Comparison of ENCODE assay signal across 8 cellular contexts in genomic region chr7:17769918-17770317, GRCh38.
DNase-seq lines count a peak whose midpoint lies in the region; ATAC-seq lines count a peak whose summit lies in the region.

No MANE protein-coding gene starts in this region.

- no peak overlapping the region for H3K4me3 Mint-ChIP-seq in T-helper 17 cell

- ATAC-seq in HG02763 (IDR thresholded peaks at IDR 0.05; ENCODE audit: unreplicated experiment) = peak; percentile 55
- ATAC-seq in T-helper 17 cell = peak; percentile 60

- peak overlapping the region; percentile 27 for H3K27ac Mint-ChIP-seq in T-helper 17 cell

- DNase-seq in NK-92 treated with Interleukin-12 subunit alpha and Interleukin-12 subunit beta, amount 100 ng/mL, for 24 hours (lab: John Stamatoyannopoulos, UW) = peak; percentile 28
- DNase-seq in NK-92 (lab: John Stamatoyannopoulos, UW; ENCODE audit: unreplicated experiment) (no peak), NCI-H1694 (lab: John Stamatoyannopoulos, UW) (peak; percentile 74), T-helper 17 cell (peak in 1 of 3 donors; percentile 12), brain pericyte (ENCODE audit: low read depth, low spot score) (peak; percentile 10), islet precursor cell (peak; percentile 83)
- peak; percentile 54 for DNase-seq in stimulated activated CD4-positive, alpha-beta T cell treated with anti-CD3 and anti-CD28 coated beads, Interleukin-4, amount 100 ng/mL, for 24 hours

- H3K4me1 Mint-ChIP-seq in T-helper 17 cell = peaks cover 5% of the 10 kb centered on the region

- H3K9me3 ChIP-seq in T-helper 17 cell (ENCODE audit: control insufficient read depth, low read length, poor library complexity, severe bottlenecking) = no peaks in the 10 kb centered on the region

- no peaks in the 10 kb centered on the region for H3K36me3 Mint-ChIP-seq in T-helper 17 cell (ENCODE audit: low read depth)

- H3K27me3 Mint-ChIP-seq in T-helper 17 cell = no peaks in the 10 kb centered on the region
